In genomic region chr5:54905942-54906537, GRCh38 we compare ENCODE assay signal across 8 cellular contexts.
DNase-seq lines count a peak whose midpoint lies in the region; ATAC-seq and TF ChIP-seq lines count a peak whose summit lies in the region.

No MANE protein-coding gene starts in this region.

- TF ChIP-seq CTCF in GM20000 (IDR thresholded peaks at IDR 0.05; ENCODE audit: extremely low read depth, missing control alignments) (peak; percentile 24), gastroesophageal sphincter (IDR thresholded peaks at IDR 0.05) (peak; percentile 27 to 65 (median 40)), prostate gland (IDR thresholded peaks at IDR 0.05) (peak; percentile 26 to 65 (median 56))

- H3K27me3 ChIP-seq in gastroesophageal sphincter, result peaks cover 15% of the 10 kb centered on the region
- no peaks in the 10 kb centered on the region for H3K27me3 ChIP-seq in prostate gland (replicated peaks; ENCODE audit: insufficient read depth)

- TF ChIP-seq POLR2A in gastroesophageal sphincter (IDR thresholded peaks at IDR 0.05) (no peak), prostate gland (IDR thresholded peaks at IDR 0.05) (no peak)

- intact Hi-C loops in prostate gland (cut with DNase I), result loop anchor here (5.0 kb wide), 1 partner anchor 246 kb away; no protein-coding TSS in a partner anchor

- 0 to 4% methylated on average over 3 of the region's 3 CpGs for WGBS in gastroesophageal sphincter (ENCODE audit: low coverage in 1 of 2), 2 donors
- WGBS in prostate gland, result 3% methylated on average over 3 of the region's 3 CpGs

- DNase-seq in AML-193 (lab: John Stamatoyannopoulos, UW) (peak; percentile 55 to 57), GM20000 (ENCODE audit: low spot score) (no peak), RPMI7951 (ENCODE audit: low read depth) (peak; percentile 47), prostate gland (ENCODE audit: low spot score) (peak; percentile 61)
- DNase-seq in activated effector memory CD4-positive, alpha-beta T cell treated with Interleukin-2 at 50 U/mL for 16 hours, result peak; percentile 45

- H3K4me3 ChIP-seq in gastroesophageal sphincter (no peak overlapping the region), prostate gland (no peak overlapping the region)

- H3K4me1 ChIP-seq in gastroesophageal sphincter (peaks cover 0 to 5% (median 2%) of the 10 kb centered on the region in 3 donors), prostate gland (replicated peaks) (no peaks in the 10 kb centered on the region)

- no peak for ATAC-seq in gastroesophageal sphincter
- ATAC-seq in HG03571 (IDR thresholded peaks at IDR 0.05; ENCODE audit: unreplicated experiment), result no peak
- no peak for ATAC-seq in HG03139 (IDR thresholded peaks at IDR 0.05; ENCODE audit: unreplicated experiment)

- H3K36me3 ChIP-seq in gastroesophageal sphincter, result no peaks in the 10 kb centered on the region
- H3K36me3 ChIP-seq in prostate gland, result no peaks in the 10 kb centered on the region

- no peak for TF ChIP-seq EP300 in gastroesophageal sphincter (IDR thresholded peaks at IDR 0.05)

- H3K27ac ChIP-seq in gastroesophageal sphincter, result no peak overlapping the region
- H3K27ac ChIP-seq in prostate gland, result no peak overlapping the region

- H3K9me3 ChIP-seq in gastroesophageal sphincter, result no peaks in the 10 kb centered on the region
- no peaks in the 10 kb centered on the region for H3K9me3 ChIP-seq in prostate gland
